11 cellular contexts compared by ENCODE assay signal in the genomic region with DNA sequence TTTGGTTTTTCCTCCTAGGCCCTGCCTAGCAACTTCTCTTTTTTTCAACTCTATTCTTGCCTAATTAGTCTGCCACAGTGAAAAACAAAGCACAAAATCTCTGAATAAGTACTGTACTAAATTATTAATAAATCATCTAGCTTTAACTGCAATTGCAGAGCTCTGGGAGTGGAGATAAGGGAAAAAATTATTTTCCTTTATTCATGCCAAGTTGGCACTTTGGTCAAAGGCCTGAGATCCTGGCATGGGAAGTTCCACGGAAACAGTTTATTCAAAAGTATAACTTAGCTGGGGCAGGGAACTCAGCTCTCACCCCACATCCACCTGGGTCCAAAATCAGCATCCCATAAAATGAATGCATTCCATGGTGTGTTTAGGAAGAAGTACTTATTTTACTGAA.
"Had no signal": no experiment of that assay in that cellular context is flagged by ENCODE, and none has a peak within 500 bp of the region (broad histone marks: within the 10 kb centered on the region; RNA-seq: fewer than 3 reads in every experiment).

No MANE protein-coding gene starts in this region.

- H3K36me3 ChIP-seq: neural progenitor cell, transverse colon had no signal

- H3K27me3 ChIP-seq: neural progenitor cell, transverse colon had no signal

- H3K4me1 ChIP-seq: foreskin keratinocyte, neural progenitor cell, parathyroid adenoma had no signal

- H3K4me3 ChIP-seq: neural progenitor cell, transverse colon had no signal

- DNase-seq: activated CD4-positive, CD25-positive, alpha-beta regulatory T cell; effector memory CD8-positive, alpha-beta T cell; erythroblast; foreskin keratinocyte; head of caudate nucleus; retina; stimulated activated CD4-positive, alpha-beta T cell treated with anti-CD3 and anti-CD28 coated beads, Interleukin-4, amount 100 ng/mL, for 4 hours; T-helper 2 cell; transverse colon had no signal

- H3K9ac ChIP-seq: neural progenitor cell, parathyroid adenoma had no signal

- H3K27ac ChIP-seq: foreskin keratinocyte, neural progenitor cell, parathyroid adenoma, transverse colon had no signal

- H3K9me3 ChIP-seq: transverse colon had no signal

- ATAC-seq: effector memory CD8-positive, alpha-beta T cell; foreskin keratinocyte had no signal
